13 cellular contexts compared by ENCODE assay signal in the genomic region with DNA sequence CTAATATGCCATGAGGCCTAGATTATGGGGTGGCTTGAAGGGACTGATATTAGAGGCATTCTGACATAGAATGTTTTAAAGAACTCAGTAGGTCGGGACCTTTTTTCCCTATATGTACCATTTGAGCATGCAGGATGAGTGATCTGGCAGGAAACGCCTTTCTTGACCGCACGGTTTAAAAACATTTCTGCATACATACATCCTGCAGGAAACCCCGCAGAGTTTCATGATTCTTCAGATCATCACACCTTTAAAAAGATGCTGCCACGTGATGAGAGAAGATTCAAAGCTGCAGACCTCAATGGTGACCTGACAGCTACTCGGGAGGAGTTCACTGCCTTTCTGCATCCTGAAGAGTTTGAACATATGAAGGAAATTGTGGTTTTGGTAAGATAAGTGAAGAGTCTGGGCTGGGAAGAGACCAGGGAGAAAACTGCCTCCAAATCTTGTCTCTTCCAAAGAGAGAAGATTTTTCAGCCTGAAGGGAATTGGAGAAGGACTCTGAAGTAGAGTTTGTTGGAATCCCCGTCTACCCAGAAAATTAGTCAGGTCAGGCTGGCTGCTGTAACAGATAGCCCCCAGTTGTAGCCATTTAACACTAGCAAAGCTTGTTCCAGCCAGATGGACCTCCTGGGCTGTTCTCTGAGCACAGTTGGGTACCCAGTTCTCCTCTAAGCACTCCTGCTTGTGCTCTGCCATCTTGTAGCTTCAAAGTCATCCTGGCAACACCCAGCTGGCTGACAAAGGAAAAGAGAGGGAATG. TPM values are rescaled to one million over a fixed set of nuclear protein-coding genes. Genes with fewer than 3 reads are reported as not detected.
DNase-seq lines count a peak whose midpoint lies in the region; ATAC-seq lines count a peak whose summit lies in the region.
"Had no signal": no experiment of that assay in that cellular context is flagged by ENCODE, and none has a peak within 500 bp of the region (broad histone marks: within the 10 kb centered on the region; RNA-seq: fewer than 3 reads in every experiment).

No MANE protein-coding gene starts in this region.

- H3K4me3 Mint-ChIP-seq in activated CD8-positive, alpha-beta memory T cell treated with anti-CD3 and anti-CD28 coated beads, Interleukin-2, amount 10 ng/mL, durations not matched to agents 7 days and 5 days: no peak overlapping the region
- no peak overlapping the region for H3K4me3 Mint-ChIP-seq in T-helper 1 cell treated with Interleukin-12 subunit alpha and Interleukin-12 subunit beta and Interleukin-4 antibody, amounts not matched to agents 30 μg/mL and 1 μg/mL, for 36 hours
- peak overlapping the region; percentile 28 for H3K4me3 Mint-ChIP-seq in natural killer cell treated with Interleukin-12 subunit alpha and Interleukin-12 subunit beta and Interleukin-15 and Interleukin-18, amount 100 ng/mL, for 72 hours
- H3K4me3 Mint-ChIP-seq: CD4-positive, CD25-positive, alpha-beta regulatory T cell; H9 had no signal

- H3K36me3 Mint-ChIP-seq in activated CD8-positive, alpha-beta memory T cell treated with anti-CD3 and anti-CD28 coated beads, Interleukin-2, amount 10 ng/mL, durations not matched to agents 7 days and 5 days: peaks cover 67% of the 10 kb centered on the region
- H3K36me3 Mint-ChIP-seq in T-helper 1 cell treated with Interleukin-12 subunit alpha and Interleukin-12 subunit beta and Interleukin-4 antibody, amounts not matched to agents 30 μg/mL and 1 μg/mL, for 36 hours (ENCODE audit: low read depth): peaks cover 63% of the 10 kb centered on the region
- H3K36me3 Mint-ChIP-seq in natural killer cell treated with Interleukin-12 subunit alpha and Interleukin-12 subunit beta and Interleukin-15 and Interleukin-18, amount 100 ng/mL, for 72 hours: peaks cover 41% of the 10 kb centered on the region

- H3K9me3 Mint-ChIP-seq in activated CD8-positive, alpha-beta memory T cell treated with anti-CD3 and anti-CD28 coated beads, Interleukin-2, amount 10 ng/mL, durations not matched to agents 7 days and 5 days (ENCODE audit: low read depth): no peaks in the 10 kb centered on the region
- no peaks in the 10 kb centered on the region for H3K9me3 Mint-ChIP-seq in T-helper 1 cell treated with Interleukin-12 subunit alpha and Interleukin-12 subunit beta and Interleukin-4 antibody, amounts not matched to agents 30 μg/mL and 1 μg/mL, for 36 hours
- H3K9me3 Mint-ChIP-seq in natural killer cell treated with Interleukin-12 subunit alpha and Interleukin-12 subunit beta and Interleukin-15 and Interleukin-18, amount 100 ng/mL, for 72 hours: no peaks in the 10 kb centered on the region
- H3K9me3 Mint-ChIP-seq: CD4-positive, CD25-positive, alpha-beta regulatory T cell; H9 had no signal

- no peaks in the 10 kb centered on the region for H3K27me3 Mint-ChIP-seq in activated CD8-positive, alpha-beta memory T cell treated with anti-CD3 and anti-CD28 coated beads, Interleukin-2, amount 10 ng/mL, durations not matched to agents 7 days and 5 days
- H3K27me3 Mint-ChIP-seq in T-helper 1 cell treated with Interleukin-12 subunit alpha and Interleukin-12 subunit beta and Interleukin-4 antibody, amounts not matched to agents 30 μg/mL and 1 μg/mL, for 36 hours (ENCODE audit: low read depth): no peaks in the 10 kb centered on the region
- no peaks in the 10 kb centered on the region for H3K27me3 Mint-ChIP-seq in natural killer cell treated with Interleukin-12 subunit alpha and Interleukin-12 subunit beta and Interleukin-15 and Interleukin-18, amount 100 ng/mL, for 72 hours
- H3K27me3 Mint-ChIP-seq: CD4-positive, CD25-positive, alpha-beta regulatory T cell had no signal

- no peak for ATAC-seq in activated CD8-positive, alpha-beta memory T cell treated with anti-CD3 and anti-CD28 coated beads, Interleukin-2, amount 10 ng/mL, durations not matched to agents 7 days and 5 days
- ATAC-seq in natural killer cell treated with Interleukin-12 subunit alpha and Interleukin-12 subunit beta and Interleukin-15 and Interleukin-18, amount 100 ng/mL, for 72 hours: peak; percentile 70 to 75

- peaks cover 21% of the 10 kb centered on the region for H3K4me1 Mint-ChIP-seq in activated CD8-positive, alpha-beta memory T cell treated with anti-CD3 and anti-CD28 coated beads, Interleukin-2, amount 10 ng/mL, durations not matched to agents 7 days and 5 days
- peaks cover 16% of the 10 kb centered on the region for H3K4me1 Mint-ChIP-seq in T-helper 1 cell treated with Interleukin-12 subunit alpha and Interleukin-12 subunit beta and Interleukin-4 antibody, amounts not matched to agents 30 μg/mL and 1 μg/mL, for 36 hours (ENCODE audit: low read depth)
- peaks cover 27 to 31% of the 10 kb centered on the region in 2 donors for H3K4me1 Mint-ChIP-seq in natural killer cell treated with Interleukin-12 subunit alpha and Interleukin-12 subunit beta and Interleukin-15 and Interleukin-18, amount 100 ng/mL, for 72 hours (ENCODE audit: low read depth in 2 of 2)

- no peak for DNase-seq in activated CD8-positive, alpha-beta memory T cell treated with anti-CD3 and anti-CD28 coated beads, Interleukin-2, amount 10 ng/mL, durations not matched to agents 7 days and 5 days
- DNase-seq in activated CD8-positive, alpha-beta memory T cell treated with anti-CD3 and anti-CD28 coated beads, Interleukin-2, amount 50 U/mL, for 4 hours: no peak
- DNase-seq in caudate nucleus (lab: John Stamatoyannopoulos, UW): no peak
- no peak for DNase-seq in natural killer cell treated with Interleukin-12 subunit alpha and Interleukin-12 subunit beta and Interleukin-15 and Interleukin-18, amount 100 ng/mL, for 72 hours (ENCODE audit: low spot score)
- DNase-seq in GM19238 (ENCODE audit: insufficient read length, low spot score): no peak
- no peak for DNase-seq in COLO668 (lab: John Stamatoyannopoulos, UW; ENCODE audit: unreplicated experiment)
- DNase-seq: ACHN, DMS79, GOT3, H9 had no signal

- CTCF ChIA-PET in activated CD8-positive, alpha-beta memory T cell treated with anti-CD3 and anti-CD28 coated beads, Interleukin-2, amount 10 ng/mL, durations not matched to agents 7 days and 5 days (lab: Charles Lee): no interaction called here

- peak overlapping the region; percentile 12 for H3K27ac Mint-ChIP-seq in activated CD8-positive, alpha-beta memory T cell treated with anti-CD3 and anti-CD28 coated beads, Interleukin-2, amount 10 ng/mL, durations not matched to agents 7 days and 5 days
- peak overlapping the region; percentile 39 for H3K27ac Mint-ChIP-seq in T-helper 1 cell treated with Interleukin-12 subunit alpha and Interleukin-12 subunit beta and Interleukin-4 antibody, amounts not matched to agents 30 μg/mL and 1 μg/mL, for 36 hours
- peak overlapping the region in 1 of 2 donors; percentile 16 for H3K27ac Mint-ChIP-seq in natural killer cell treated with Interleukin-12 subunit alpha and Interleukin-12 subunit beta and Interleukin-15 and Interleukin-18, amount 100 ng/mL, for 72 hours

- H3K27ac ChIP-seq in caudate nucleus (ENCODE audit: low read depth, low read length): peak overlapping the region; percentile 36
- H3K27ac ChIP-seq: BLaER1 treated with 17β-estradiol and CSF1 and Interleukin-3, amounts not matched to agents 10 nM and 100 nM had no signal

RNA-seq across cellular contexts. Expression of a gene that starts 7.4 kb away (rescaled TPM):
- total RNA-seq in activated CD8-positive, alpha-beta memory T cell treated with anti-CD3 and anti-CD28 coated beads, Interleukin-2, amount 10 ng/mL, durations not matched to agents 7 days and 5 days: 10 to 100 TPM; 21.1 to 24.5 TPM
- 10 to 100 TPM; 22.8 to 25.7 TPM for total RNA-seq in natural killer cell treated with Interleukin-12 subunit alpha and Interleukin-12 subunit beta and Interleukin-15 and Interleukin-18, amount 100 ng/mL, for 72 hours
